17 cellular contexts compared by ENCODE assay signal in genomic region chr2:195022514-195022842, GRCh38.
DNase-seq lines count a peak whose midpoint lies in the region; ATAC-seq, FAIRE-seq and TF ChIP-seq lines count a peak whose summit lies in the region.
"Had no signal": no experiment of that assay in that cellular context is flagged by ENCODE, and none has a peak within 500 bp of the region (broad histone marks: within the 10 kb centered on the region; RNA-seq: fewer than 3 reads in every experiment).

No MANE protein-coding gene starts in this region.

- peak; percentile 4 for ATAC-seq in GM21529 (IDR thresholded peaks at IDR 0.05; ENCODE audit: unreplicated experiment)
- peak; percentile 3 for ATAC-seq in HG03571 (IDR thresholded peaks at IDR 0.05; ENCODE audit: unreplicated experiment)
- peak; percentile 16; the same call in 2 of the 3 replicates for ATAC-seq in GM12878
- ATAC-seq in GM18517 (IDR thresholded peaks at IDR 0.05; ENCODE audit: unreplicated experiment) = no peak
- ATAC-seq in HG02642 (IDR thresholded peaks at IDR 0.05; ENCODE audit: poor library complexity, unreplicated experiment) = no peak

- no peak for TF ChIP-seq RAD21 in GM12878 (IDR thresholded peaks at IDR 0.05; ENCODE audit: insufficient read depth, low read depth, low read length)

- H3K27ac ChIP-seq in GM12878 (ENCODE audit: control insufficient read depth, insufficient read depth) = no peak overlapping the region
- no peak overlapping the region for H3K27ac ChIP-seq in testis
- H3K27ac ChIP-seq: PC-9 had no signal

- H2AFZ ChIP-seq in GM12878 (ENCODE audit: control insufficient read depth, low read depth, low read length) = no peak overlapping the region
- H2AFZ ChIP-seq: PC-9 had no signal

- no peaks in the 10 kb centered on the region for H3K27me3 ChIP-seq in GM12878 (replicated peaks in 1 of 2; ENCODE audit: control insufficient read depth in 2 of 2, insufficient read depth in 2 of 2, low read length in 1 of 2)
- H3K27me3 ChIP-seq in testis = no peaks in the 10 kb centered on the region

- RAD21 ChIA-PET in GM12878 (lab: Charles Lee; ENCODE audit: unreplicated experiment) = interaction anchor here (1.3 to 1.8 kb wide), 2 partner anchors 11 to 24 kb away, joined by 3 to 5 read pairs; no protein-coding TSS in a partner anchor

- TF ChIP-seq CTCF in GM12878 (IDR thresholded peaks at IDR 0.05 in 2 of 3, conservative IDR thresholded peaks at IDR 0.05 in 1 of 3; ENCODE audit: control insufficient read depth in 2 of 3, extremely low read depth in 1 of 3, insufficient read depth in 1 of 3, low read depth in 3 of 3, low read length in 3 of 3) = no peak
- no peak for TF ChIP-seq CTCF in testis (IDR thresholded peaks at IDR 0.05)

- no TSS peak for BruUV-seq in GM12878 (replicated peaks; lab: Mats Ljungman, UMichigan)

- no peaks in the 10 kb centered on the region for H3K79me2 ChIP-seq in GM12878 (ENCODE audit: control insufficient read depth, insufficient read depth, low read length)

- no peak for TF ChIP-seq EP300 in GM12878 (IDR thresholded peaks at IDR 0.05; ENCODE audit: borderline replicate concordance in 1 of 2, control insufficient read depth in 1 of 2, low read depth in 2 of 2, low read length in 2 of 2)

- H3K9ac ChIP-seq in GM12878 (ENCODE audit: control insufficient read depth, insufficient read depth, low read length) = no peak overlapping the region

- intact Hi-C loops in GM12878 (cut with micrococcal nuclease; ENCODE audit: unreplicated experiment) = loop anchor here (10.0 kb wide), 1 partner anchor 512 kb away; no protein-coding TSS in a partner anchor
- intact Hi-C loops in testis (cut with DNase I; ENCODE audit: low total_unique reads) = no loop called here

- no peak for FAIRE-seq in GM12878 (lab: Jason Lieb, UNC)
- FAIRE-seq: H1 had no signal

- TF ChIP-seq POLR2A in GM12878 (IDR thresholded peaks at IDR 0.05; ENCODE audit: low read depth, low read length) (no peak), testis (IDR thresholded peaks at IDR 0.05) (no peak)

- WGBS in GM12878 (ENCODE audit: insufficient coverage, insufficient replicate concordance, low lambda C conversion rate, missing lambda C conversion rate) = 100% methylated on average over 4 of the region's 4 CpGs
- WGBS in testis, 2 donors = 72 to 82% methylated on average over 4 of the region's 4 CpGs

- CTCF ChIA-PET in GM12878 (lab: Yijun Ruan, JAX) = interaction anchor here (1.2 to 1.6 kb wide), 3 partner anchors 11 to 638 kb away, joined by 3 to 4 read pairs (median 3); no protein-coding TSS in a partner anchor

- peak; percentile 18 for DNase-seq in Caki2 (ENCODE audit: low read depth)
- DNase-seq in GM12878 (ENCODE audit: low read depth, low spot score) = no peak
- DNase-seq in testis = no peak
- no peak for DNase-seq in kidney tubule cell (ENCODE audit: low spot score)
- DNase-seq: C1 segment of cervical spinal cord, NCI-H1436, NCI-H2029 treated with DMSO at 0.1 percent for 48 hours, NCI-H2171 treated with DMSO at 0.1 percent for 48 hours, NCI-H446 treated with DMSO at 0.1 percent for 48 hours, NCI-H748 treated with DMSO at 0.1 percent for 48 hours, PC-9, SW 1271 had no signal

- H3K9me3 ChIP-seq in GM12878 (replicated peaks; ENCODE audit: control insufficient read depth, insufficient read depth, low read length) = no peaks in the 10 kb centered on the region
- no peaks in the 10 kb centered on the region for H3K9me3 ChIP-seq in testis

- no peaks in the 10 kb centered on the region for H4K20me1 ChIP-seq in GM12878 (ENCODE audit: control insufficient read depth, insufficient read depth)

- POLR2A ChIA-PET in GM12878 (lab: Charles Lee) = no interaction called here

- no peak overlapping the region for H3K4me2 ChIP-seq in GM12878 (ENCODE audit: control insufficient read depth, insufficient read depth)
- H3K4me2 ChIP-seq: PC-9 had no signal

- in situ Hi-C loops in Caki2 (cut with HindIII; ENCODE audit: low pct_unique_long_range_greater_than_20kb, low sequenced_read_pairs) (no loop called here), GM12878 (cut with MboI) (no loop called here)

- H3K4me3 ChIP-seq in GM12878 = no peak overlapping the region
- no peak overlapping the region for H3K4me3 ChIP-seq in testis
- H3K4me3 ChIP-seq: PC-9 had no signal

- SMC1A ChIA-PET in GM12878 (lab: Charles Lee; ENCODE audit: uncharacterized antibody, unreplicated experiment) = interaction anchor here (0.6 to 2.7 kb wide), 7 partner anchors 8 to 1441 kb away, joined by 3 to 11 read pairs (median 4); no protein-coding TSS in a partner anchor

- H3K36me3 ChIP-seq in GM12878 (ENCODE audit: control insufficient read depth in 2 of 2, insufficient read depth in 2 of 2, low read length in 1 of 2) (no peaks in the 10 kb centered on the region), testis (ENCODE audit: low read depth, missing control alignments) (no peaks in the 10 kb centered on the region)

- H3K4me1 ChIP-seq in GM12878 (ENCODE audit: control insufficient read depth, insufficient read depth, low read length) = peaks cover 3% of the 10 kb centered on the region; the same call in 1 of the 2 replicates
- no peaks in the 10 kb centered on the region for H3K4me1 ChIP-seq in testis

TF ChIP-seq in GM12878, 131 proteins besides CTCF, POLR2A, EP300 and RAD21:
- no peak for TF ChIP-seq ZNF207 (IDR thresholded peaks at IDR 0.05; ENCODE audit: borderline replicate concordance)
- TF ChIP-seq CEBPB (IDR thresholded peaks at IDR 0.05; ENCODE audit: borderline replicate concordance in 1 of 2, low read depth in 2 of 2, low read length in 2 of 2) = no peak
- TF ChIP-seq, protein P1, sequence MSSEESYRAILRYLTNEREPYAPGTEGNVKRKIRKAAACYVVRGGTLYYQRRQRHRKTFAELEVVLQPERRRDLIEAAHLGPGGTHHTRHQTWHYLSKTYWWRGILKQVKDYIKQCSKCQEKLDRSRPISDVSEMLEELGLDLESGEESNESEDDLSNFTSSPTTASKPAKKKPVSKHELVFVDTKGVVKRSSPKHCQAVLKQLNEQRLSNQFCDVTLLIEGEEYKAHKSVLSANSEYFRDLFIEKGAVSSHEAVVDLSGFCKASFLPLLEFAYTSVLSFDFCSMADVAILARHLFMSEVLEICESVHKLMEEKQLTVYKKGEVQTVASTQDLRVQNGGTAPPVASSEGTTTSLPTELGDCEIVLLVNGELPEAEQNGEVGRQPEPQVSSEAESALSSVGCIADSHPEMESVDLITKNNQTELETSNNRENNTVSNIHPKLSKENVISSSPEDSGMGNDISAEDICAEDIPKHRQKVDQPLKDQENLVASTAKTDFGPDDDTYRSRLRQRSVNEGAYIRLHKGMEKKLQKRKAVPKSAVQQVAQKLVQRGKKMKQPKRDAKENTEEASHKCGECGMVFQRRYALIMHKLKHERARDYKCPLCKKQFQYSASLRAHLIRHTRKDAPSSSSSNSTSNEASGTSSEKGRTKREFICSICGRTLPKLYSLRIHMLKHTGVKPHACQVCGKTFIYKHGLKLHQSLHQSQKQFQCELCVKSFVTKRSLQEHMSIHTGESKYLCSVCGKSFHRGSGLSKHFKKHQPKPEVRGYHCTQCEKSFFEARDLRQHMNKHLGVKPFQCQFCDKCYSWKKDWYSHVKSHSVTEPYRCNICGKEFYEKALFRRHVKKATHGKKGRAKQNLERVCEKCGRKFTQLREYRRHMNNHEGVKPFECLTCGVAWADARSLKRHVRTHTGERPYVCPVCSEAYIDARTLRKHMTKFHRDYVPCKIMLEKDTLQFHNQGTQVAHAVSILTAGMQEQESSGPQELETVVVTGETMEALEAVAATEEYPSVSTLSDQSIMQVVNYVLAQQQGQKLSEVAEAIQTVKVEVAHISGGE (CRISPR knock-in tag; IDR thresholded peaks at IDR 0.05) = no peak
- no peak for TF ChIP-seq FOXK2 (IDR thresholded peaks at IDR 0.05)
- TF ChIP-seq TAF1 (IDR thresholded peaks at IDR 0.05; ENCODE audit: borderline replicate concordance, low read depth, low read length) = no peak
- no peak for TF ChIP-seq STAT1 (conservative IDR thresholded peaks at IDR 0.05)

Comparison
In these comparisons a context has a peak if more than half of its experiments do, and no peak if none do; other contexts are left out.
1. ATAC-seq: peak in GM21529 (single experiment), HG03571 (single experiment) and GM12878 (single experiment); none in GM18517 (single experiment) and HG02642 (single experiment).